5 cellular contexts compared by ENCODE assay signal in the genomic region with DNA sequence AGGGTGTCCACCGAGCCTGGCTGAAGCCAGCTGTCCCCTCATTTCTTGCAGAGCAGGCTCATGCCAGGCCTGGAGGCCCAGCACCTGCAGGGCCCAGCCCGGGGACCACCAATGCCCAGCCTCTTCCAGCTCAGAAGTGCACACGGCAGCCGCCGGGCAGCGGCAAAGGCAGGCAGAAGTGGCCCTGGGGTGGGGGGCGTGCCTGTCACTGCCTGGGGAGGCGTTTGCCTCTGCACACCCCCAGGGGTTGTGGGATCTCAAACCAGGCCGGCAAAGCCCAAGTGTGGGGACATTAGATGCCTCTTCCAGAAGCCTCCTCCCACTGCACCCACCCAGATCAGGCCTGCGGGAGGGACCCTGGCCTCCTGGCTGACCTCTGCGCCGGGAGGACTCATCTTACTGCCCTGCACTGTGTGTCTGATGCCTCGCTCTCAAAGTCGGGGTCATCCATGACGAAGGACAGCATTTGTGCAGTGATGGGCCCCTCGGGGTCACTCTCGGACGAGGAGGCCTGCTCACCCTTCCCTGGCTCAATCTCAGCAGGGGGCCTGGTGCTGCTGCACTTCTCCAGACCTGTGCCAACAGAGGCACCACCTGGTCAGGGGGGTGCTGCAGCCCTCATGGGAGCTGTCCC.
A peak's percentile ranks its signal among the peaks of the same experiment; 100 is the strongest.
DNase-seq lines count a peak whose midpoint lies in the region; ATAC-seq, FAIRE-seq and TF ChIP-seq lines count a peak whose summit lies in the region.
"Not testable (repeated sequence)": the region's sequence is repeated elsewhere in the genome, so short reads cannot be mapped to it uniquely, and the experiment has no call there.

No MANE protein-coding gene starts in this region.

- not testable (repeated sequence) for TF ChIP-seq CTCF in CD14-positive monocyte (IDR thresholded peaks at IDR 0.05)

- H3K27me3 Mint-ChIP-seq in CD14-positive monocyte (ENCODE audit: low read depth in 3 of 3); activated CD4-positive, alpha-beta T cell treated with anti-CD3 and anti-CD28 coated beads, Interleukin-2, amount 10 ng/mL, durations not matched to agents 24 days and 14 days: not testable (repeated sequence)

- peak; percentile 44 for DNase-seq in CD14-positive monocyte (ENCODE audit: low spot score)
- peak; percentile 15 for DNase-seq in activated CD4-positive, alpha-beta T cell treated with anti-CD3 and anti-CD28 coated beads, Interleukin-2, amount 10 ng/mL, durations not matched to agents 24 days and 14 days
- DNase-seq in Right ventricle myocardium inferior (ENCODE audit: missing footprints), result peak; percentile 45
- peak; percentile 86 for DNase-seq in mesenteric fat pad (ENCODE audit: low spot score)
- not testable (repeated sequence) for DNase-seq in urothelium cell line (ENCODE audit: low spot score)

- intact Hi-C loops in CD14-positive monocyte (cut with micrococcal nuclease); activated CD4-positive, alpha-beta T cell treated with anti-CD3 and anti-CD28 coated beads, Interleukin-2, amount 10 ng/mL, durations not matched to agents 24 days and 14 days (cut with micrococcal nuclease); Right ventricle myocardium inferior (cut with DNase I): not testable (repeated sequence)

- H3K4me3 Mint-ChIP-seq in CD14-positive monocyte; activated CD4-positive, alpha-beta T cell treated with anti-CD3 and anti-CD28 coated beads, Interleukin-2, amount 10 ng/mL, durations not matched to agents 24 days and 14 days: not testable (repeated sequence)

- ATAC-seq in Right ventricle myocardium inferior, result not testable (repeated sequence)

- FAIRE-seq in urothelium cell line (lab: Jason Lieb, UNC), result peak; percentile 96

- H3K36me3 Mint-ChIP-seq in CD14-positive monocyte; activated CD4-positive, alpha-beta T cell treated with anti-CD3 and anti-CD28 coated beads, Interleukin-2, amount 10 ng/mL, durations not matched to agents 24 days and 14 days (ENCODE audit: low read depth): not testable (repeated sequence)

- peaks cover 19 to 69% (median 34%) of the 10 kb centered on the region in 7 donors for H3K9me3 Mint-ChIP-seq in CD14-positive monocyte
- not testable (repeated sequence) for H3K9me3 Mint-ChIP-seq in activated CD4-positive, alpha-beta T cell treated with anti-CD3 and anti-CD28 coated beads, Interleukin-2, amount 10 ng/mL, durations not matched to agents 24 days and 14 days

- H3K27ac Mint-ChIP-seq in CD14-positive monocyte; activated CD4-positive, alpha-beta T cell treated with anti-CD3 and anti-CD28 coated beads, Interleukin-2, amount 10 ng/mL, durations not matched to agents 24 days and 14 days: not testable (repeated sequence)

- H3K4me1 Mint-ChIP-seq in CD14-positive monocyte; activated CD4-positive, alpha-beta T cell treated with anti-CD3 and anti-CD28 coated beads, Interleukin-2, amount 10 ng/mL, durations not matched to agents 24 days and 14 days: not testable (repeated sequence)
